8 cellular contexts compared by ENCODE assay signal in genomic region chr7:47647213-47647985, GRCh38.
DNase-seq lines count a peak whose midpoint lies in the region; ATAC-seq and TF ChIP-seq lines count a peak whose summit lies in the region.

No MANE protein-coding gene starts in this region.

- H3K9me3 Mint-ChIP-seq in natural killer cell: peaks cover 6 to 11% of the 10 kb centered on the region in 2 donors

- H3K4me1 Mint-ChIP-seq in natural killer cell: peaks cover 23 to 27% of the 10 kb centered on the region in 2 donors

- DNase-seq in RPMI8226 (peak; percentile 95), natural killer cell (no peak), NCI-H1092 (lab: John Stamatoyannopoulos, UW) (no peak), NCI-H2196 treated with DMSO at 0.1 percent for 48 hours (lab: John Stamatoyannopoulos, UW; ENCODE audit: unreplicated experiment) (no peak), AML-193 (lab: John Stamatoyannopoulos, UW) (no peak)
- no peak for DNase-seq in stimulated activated CD4-positive, alpha-beta T cell treated with anti-CD3 and anti-CD28 coated beads, Interleukin-12 subunit alpha, Interleukin-12 subunit beta, amount 100 ng/mL, for 4 hours

- H3K27ac Mint-ChIP-seq in natural killer cell: peak overlapping the region; percentile 64 to 81

- H3K4me3 Mint-ChIP-seq in natural killer cell: peak overlapping the region; percentile 25

- peaks cover 0 to 5% of the 10 kb centered on the region in 2 donors for H3K27me3 Mint-ChIP-seq in natural killer cell (ENCODE audit: low read depth in 2 of 2)

- ATAC-seq in GM18858 (IDR thresholded peaks at IDR 0.05; ENCODE audit: unreplicated experiment) (peak; percentile 69), GM21825 (IDR thresholded peaks at IDR 0.05; ENCODE audit: unreplicated experiment) (peak; percentile 86), natural killer cell (peak; percentile 64 to 83 (median 64))

- TF ChIP-seq CTCF in natural killer cell (IDR thresholded peaks at IDR 0.05): no peak

- intact Hi-C loops in natural killer cell (cut with micrococcal nuclease): no loop called here

- peaks cover 10% of the 10 kb centered on the region for H3K36me3 Mint-ChIP-seq in natural killer cell
